Comparison of ENCODE assay signal across 8 cellular contexts in genomic region chr6:157989541-157990289, GRCh38. TPM values are rescaled to one million over a fixed set of nuclear protein-coding genes. Genes with fewer than 3 reads are reported as not detected.
A peak's percentile ranks its signal among the peaks of the same experiment; 100 is the strongest.
DNase-seq lines count a peak whose midpoint lies in the region; ATAC-seq, FAIRE-seq and TF ChIP-seq lines count a peak whose summit lies in the region.
"Had no signal": no experiment of that assay in that cellular context is flagged by ENCODE, and none has a peak within 500 bp of the region (broad histone marks: within the 10 kb centered on the region; RNA-seq: fewer than 3 reads in every experiment).

No MANE protein-coding gene starts in this region.

- WGBS in HepG2 (ENCODE audit: low lambda C conversion rate): 77% methylated on average over 18 of the region's 22 CpGs

- CTCF ChIA-PET in HepG2 (lab: Yijun Ruan, JAX; ENCODE audit: low intra/inter-chr PET ratio, low total read pairs): no interaction called here

- peaks cover 96% of the 10 kb centered on the region for H3K4me1 ChIP-seq in HepG2 (ENCODE audit: insufficient read depth, low read length)
- H3K4me1 ChIP-seq in uterus: peaks cover 0 to 12% of the 10 kb centered on the region in 2 donors

- peaks cover 95% of the 10 kb centered on the region for H3K79me2 ChIP-seq in HepG2 (ENCODE audit: insufficient read depth, low read length)

- H3K27me3 ChIP-seq in brain microvascular endothelial cell (replicated peaks) (no peaks in the 10 kb centered on the region), HepG2 (ENCODE audit: control insufficient read depth in 1 of 2, insufficient read depth in 2 of 2, low read length in 2 of 2) (no peaks in the 10 kb centered on the region), uterus (no peaks in the 10 kb centered on the region)

- in situ Hi-C loops in brain microvascular endothelial cell (cut with HindIII; ENCODE audit: low pct_ligation_motif_present, low sequenced_read_pairs) (no loop called here), HepG2 (cut with HindIII; ENCODE audit: extremely low pct_ligation_motif_present, low pct_unique_long_range_greater_than_20kb) (no loop called here)

- no TSS peak for BruUV-seq in HepG2 (replicated peaks; lab: Mats Ljungman, UMichigan)

- no peak for TF ChIP-seq RAD21 in HepG2 (CRISPR knock-in tag; IDR thresholded peaks at IDR 0.05)

- TF ChIP-seq POLR2A in HepG2 (IDR thresholded peaks at IDR 0.05; ENCODE audit: insufficient read depth in 1 of 2, low read depth in 2 of 2, low read length in 2 of 2) (no peak; a peak in 1 of 4 replicates), uterus (IDR thresholded peaks at IDR 0.05) (no peak)

- TF ChIP-seq EP300 in HepG2 (IDR thresholded peaks at IDR 0.05; ENCODE audit: low read depth in 2 of 2, low read length in 2 of 2) (no peak), HepG2 (CRISPR knock-in tag; IDR thresholded peaks at IDR 0.05; ENCODE audit: borderline replicate concordance) (no peak)

- peaks cover 51% of the 10 kb centered on the region for H4K20me1 ChIP-seq in HepG2 (ENCODE audit: insufficient read depth, low read length)

- H3K27ac ChIP-seq in brain microvascular endothelial cell (no peak overlapping the region), HepG2 (ENCODE audit: extremely low read length, insufficient read depth, low read length) (peak overlapping the region; percentile 39), uterus (peak overlapping the region; percentile 66 to 69)
- H3K27ac ChIP-seq: SK-N-MC had no signal

- ATAC-seq in GM19438 (IDR thresholded peaks at IDR 0.05; ENCODE audit: low read depth, unreplicated experiment) (peak; percentile 18), HepG2 (no peak), HG02610 (IDR thresholded peaks at IDR 0.05; ENCODE audit: unreplicated experiment) (no peak)

- H3K9ac ChIP-seq in HepG2 (ENCODE audit: insufficient read depth, low read depth, low read length): peak overlapping the region; percentile 3; the same call in 1 of the 2 replicates

- peak; percentile 41 for TF ChIP-seq CTCF in brain microvascular endothelial cell (IDR thresholded peaks at IDR 0.05; ENCODE audit: low read depth, low read length, missing control alignments)
- TF ChIP-seq CTCF in HepG2 (CRISPR knock-in tag; IDR thresholded peaks at IDR 0.05): peak; percentile 13; the same call in 1 of the 2 replicates
- TF ChIP-seq CTCF in uterus (IDR thresholded peaks at IDR 0.05): no peak

- DNase-seq in NCI-H226 (peak; percentile 77), brain microvascular endothelial cell (no peak), HepG2 (ENCODE audit: low spot score) (no peak), uterus (peak; percentile 73 to 78), dedifferentiated amniotic fluid mesenchymal stem cell (ENCODE audit: extremely low spot score) (no peak)

- no peak for FAIRE-seq in HepG2 (lab: Jason Lieb, UNC)

- intact Hi-C loops in HepG2 (cut with micrococcal nuclease; ENCODE audit: unreplicated experiment): no loop called here
- intact Hi-C loops in uterus (cut with DNase I; ENCODE audit: low total_unique reads): no loop called here

- POLR2A ChIA-PET in HepG2 (lab: Yijun Ruan, JAX): interaction anchor here (16.1 kb wide), 1 partner anchor 23 kb away, joined by 345 read pairs; no protein-coding TSS in a partner anchor

- no peak overlapping the region for H2AFZ ChIP-seq in HepG2 (ENCODE audit: low read length)

- peak overlapping the region; percentile 13; the same call in 1 of the 2 replicates for H3K4me2 ChIP-seq in HepG2 (ENCODE audit: low read depth, low read length)

- no peaks in the 10 kb centered on the region for H3K9me3 ChIP-seq in HepG2 (ENCODE audit: low read length)
- H3K9me3 ChIP-seq in uterus: no peaks in the 10 kb centered on the region

- no peak overlapping the region for H3K4me3 ChIP-seq in brain microvascular endothelial cell (ENCODE audit: low read depth, low read length)
- H3K4me3 ChIP-seq in HepG2 (replicated peaks in 1 of 3; ENCODE audit: insufficient read depth in 1 of 3, low read depth in 2 of 3, low read length in 3 of 3): peak overlapping the region in 1 of 3 experiments; percentile 15; a peak in 1 of 6 replicates
- no peak overlapping the region for H3K4me3 ChIP-seq in uterus
- H3K4me3 ChIP-seq: SK-N-MC had no signal

- H3K36me3 ChIP-seq in brain microvascular endothelial cell (replicated peaks) (peaks cover 9% of the 10 kb centered on the region), HepG2 (replicated peaks in 1 of 2; ENCODE audit: control insufficient read depth in 1 of 2, insufficient read depth in 2 of 2, low read length in 2 of 2) (peaks cover 14 to 28% of the 10 kb centered on the region in 2 experiments), uterus (no peaks in the 10 kb centered on the region)

TF ChIP-seq in HepG2, 621 proteins besides CTCF, POLR2A, EP300 and RAD21 (continues in another document):
- TF ChIP-seq POGZ (CRISPR knock-in tag; IDR thresholded peaks at IDR 0.05) (0 out of 2 replicates have a peak, but pooled peaks have one; percentile 13), NFATC3 (CRISPR knock-in tag; IDR thresholded peaks at IDR 0.05) (no peak), ZNF687 (CRISPR knock-in tag; IDR thresholded peaks at IDR 0.05) (peak; percentile 77), PITX1 (CRISPR knock-in tag; IDR thresholded peaks at IDR 0.05) (no peak), HNRNPL (IDR thresholded peaks at IDR 0.05; ENCODE audit: low read depth, low read length) (peak; percentile 98), KMT2A (CRISPR knock-in tag; IDR thresholded peaks at IDR 0.05) (0 out of 2 replicates have a peak, but pooled peaks have one; percentile 6)

RNA-seq across cellular contexts. Expression of gene SYNJ2, which starts 8.1 kb away (rescaled TPM):
- total RNA-seq in HepG2 (2016; rRNA removed; fragmentation: Illumina TruSeq; extraction: Trizol) (39.0 and 39.1 TPM in 2 replicates), uterus (10 to 100 TPM in 2 of 4 donors, 1 to 10 TPM in 2; 9.5 to 32.2 (median 13.5) TPM)
- 50.4 and 51.2 TPM in 2 replicates for total RNA-seq in HepG2 (2016; cell fraction: cytosol; rRNA removed; fragmentation: Illumina TruSeq; extraction: Trizol; ENCODE audit: low read depth)
- total RNA-seq in HepG2 (2016; cell fraction: insoluble cytoplasmic fraction; rRNA removed; fragmentation: Illumina TruSeq; extraction: Trizol): 32.6 and 44.6 TPM in 2 replicates
- 52.4 and 52.9 TPM in 2 replicates for total RNA-seq in HepG2 (2016; cell fraction: membrane; rRNA removed; fragmentation: Illumina TruSeq; extraction: Trizol)
- 33.3 and 38.2 TPM in 2 replicates for total RNA-seq in HepG2 (2016; cell fraction: nucleus; rRNA removed; fragmentation: Illumina TruSeq; extraction: Trizol)
- polyA plus RNA-seq in HepG2 (2011; rRNA removed): 57.6 and 59.5 TPM in 2 replicates
- polyA plus RNA-seq in HepG2 (2011; cell fraction: cytosol; rRNA removed): 44.7 and 49.0 TPM in 2 replicates
- polyA plus RNA-seq in HepG2 (2011; cell fraction: nucleus; rRNA removed): 85.9 and 86.7 TPM in 2 replicates
- 53.7 and 59.9 TPM in 2 replicates for polyA plus RNA-seq in HepG2 (2012)
- polyA plus RNA-seq in HepG2 (2016; cell fraction: cytosol; fragmentation: Illumina TruSeq; extraction: Trizol; ENCODE audit: low read depth): 53.0 and 54.8 TPM in 2 replicates
- 28.2 and 29.0 TPM in 2 replicates for polyA plus RNA-seq in HepG2 (2016; cell fraction: insoluble cytoplasmic fraction; fragmentation: Illumina TruSeq; extraction: Trizol; ENCODE audit: low read depth)
- 41.5 and 42.8 TPM in 2 replicates for polyA plus RNA-seq in HepG2 (2016; cell fraction: membrane; fragmentation: Illumina TruSeq; extraction: Trizol; ENCODE audit: low read depth)
- polyA plus RNA-seq in HepG2 (2016; cell fraction: nucleus; fragmentation: Illumina TruSeq; extraction: Trizol; ENCODE audit: insufficient read depth, low read depth): 49.3 and 52.0 TPM in 2 replicates
- 21.9 and 161 TPM in 2 replicates for polyA minus RNA-seq in HepG2 (2011; rRNA and poly(A)+ RNA removed; ENCODE audit: low replicate concordance)
- 57.2 and 71.5 TPM in 2 replicates for polyA minus RNA-seq in HepG2 (2011; cell fraction: cytosol; rRNA and poly(A)+ RNA removed)
- 135 and 148 TPM in 2 replicates for polyA minus RNA-seq in HepG2 (2011; cell fraction: nucleus; rRNA and poly(A)+ RNA removed)

Comparison
In these comparisons a context has a peak if more than half of its experiments do, and no peak if none do; other contexts are left out.
1. DNase-seq: peak in NCI-H226 (single experiment) and uterus (2 of 2); none in brain microvascular endothelial cell (single experiment), HepG2 (single experiment) and dedifferentiated amniotic fluid mesenchymal stem cell (single experiment).
2. CTCF ChIP-seq: peak in brain microvascular endothelial cell (single experiment) and HepG2 (single experiment); none in uterus (0 of 4).